In the genomic region with DNA sequence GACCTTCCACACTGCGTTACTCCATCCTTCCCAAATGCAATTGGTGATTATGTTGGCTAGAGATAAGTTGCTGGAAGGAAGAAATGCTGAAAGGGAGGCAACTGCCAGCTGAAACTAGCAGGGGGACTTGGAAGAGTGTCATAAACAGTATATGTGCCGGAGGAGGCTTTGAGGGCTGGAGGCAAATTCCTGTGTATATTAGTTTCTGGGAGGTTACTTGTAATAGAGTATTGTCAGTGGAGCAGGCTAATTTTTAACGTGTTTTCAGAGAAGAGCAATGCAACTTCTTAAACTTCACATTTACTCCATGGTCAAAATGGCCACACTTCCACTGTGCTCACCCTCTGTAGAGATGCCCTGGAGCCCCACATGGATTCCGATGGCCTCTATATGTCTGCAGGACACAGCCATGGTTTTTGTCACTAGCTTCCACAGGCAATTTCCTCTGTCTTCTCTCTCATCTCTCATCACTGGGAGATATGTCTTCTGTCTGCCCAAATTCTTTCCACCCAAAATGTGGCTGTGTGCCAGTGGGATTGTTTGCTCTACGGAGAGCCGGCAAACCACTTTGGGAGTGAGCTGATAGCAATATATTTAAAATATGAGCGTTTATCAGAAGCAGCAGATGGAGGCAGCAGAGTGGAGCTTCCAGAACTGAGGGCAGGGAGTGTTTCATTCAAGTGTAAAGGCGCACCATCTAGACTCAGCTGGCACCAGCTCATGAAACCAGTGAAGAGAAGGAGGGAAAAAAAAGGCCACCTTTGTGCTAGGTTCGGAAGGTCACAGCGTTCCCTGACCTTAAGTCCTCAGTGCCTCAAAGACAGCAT, we compare ENCODE assay signal across 1 cellular context.
TF ChIP-seq lines count a peak whose summit lies in the region.

No MANE protein-coding gene starts in this region.

TF ChIP-seq in GM23338, 12 proteins besides CTCF, POLR2A, EP300 and RAD21 (continued from another document):
- TF ChIP-seq, protein P1, sequence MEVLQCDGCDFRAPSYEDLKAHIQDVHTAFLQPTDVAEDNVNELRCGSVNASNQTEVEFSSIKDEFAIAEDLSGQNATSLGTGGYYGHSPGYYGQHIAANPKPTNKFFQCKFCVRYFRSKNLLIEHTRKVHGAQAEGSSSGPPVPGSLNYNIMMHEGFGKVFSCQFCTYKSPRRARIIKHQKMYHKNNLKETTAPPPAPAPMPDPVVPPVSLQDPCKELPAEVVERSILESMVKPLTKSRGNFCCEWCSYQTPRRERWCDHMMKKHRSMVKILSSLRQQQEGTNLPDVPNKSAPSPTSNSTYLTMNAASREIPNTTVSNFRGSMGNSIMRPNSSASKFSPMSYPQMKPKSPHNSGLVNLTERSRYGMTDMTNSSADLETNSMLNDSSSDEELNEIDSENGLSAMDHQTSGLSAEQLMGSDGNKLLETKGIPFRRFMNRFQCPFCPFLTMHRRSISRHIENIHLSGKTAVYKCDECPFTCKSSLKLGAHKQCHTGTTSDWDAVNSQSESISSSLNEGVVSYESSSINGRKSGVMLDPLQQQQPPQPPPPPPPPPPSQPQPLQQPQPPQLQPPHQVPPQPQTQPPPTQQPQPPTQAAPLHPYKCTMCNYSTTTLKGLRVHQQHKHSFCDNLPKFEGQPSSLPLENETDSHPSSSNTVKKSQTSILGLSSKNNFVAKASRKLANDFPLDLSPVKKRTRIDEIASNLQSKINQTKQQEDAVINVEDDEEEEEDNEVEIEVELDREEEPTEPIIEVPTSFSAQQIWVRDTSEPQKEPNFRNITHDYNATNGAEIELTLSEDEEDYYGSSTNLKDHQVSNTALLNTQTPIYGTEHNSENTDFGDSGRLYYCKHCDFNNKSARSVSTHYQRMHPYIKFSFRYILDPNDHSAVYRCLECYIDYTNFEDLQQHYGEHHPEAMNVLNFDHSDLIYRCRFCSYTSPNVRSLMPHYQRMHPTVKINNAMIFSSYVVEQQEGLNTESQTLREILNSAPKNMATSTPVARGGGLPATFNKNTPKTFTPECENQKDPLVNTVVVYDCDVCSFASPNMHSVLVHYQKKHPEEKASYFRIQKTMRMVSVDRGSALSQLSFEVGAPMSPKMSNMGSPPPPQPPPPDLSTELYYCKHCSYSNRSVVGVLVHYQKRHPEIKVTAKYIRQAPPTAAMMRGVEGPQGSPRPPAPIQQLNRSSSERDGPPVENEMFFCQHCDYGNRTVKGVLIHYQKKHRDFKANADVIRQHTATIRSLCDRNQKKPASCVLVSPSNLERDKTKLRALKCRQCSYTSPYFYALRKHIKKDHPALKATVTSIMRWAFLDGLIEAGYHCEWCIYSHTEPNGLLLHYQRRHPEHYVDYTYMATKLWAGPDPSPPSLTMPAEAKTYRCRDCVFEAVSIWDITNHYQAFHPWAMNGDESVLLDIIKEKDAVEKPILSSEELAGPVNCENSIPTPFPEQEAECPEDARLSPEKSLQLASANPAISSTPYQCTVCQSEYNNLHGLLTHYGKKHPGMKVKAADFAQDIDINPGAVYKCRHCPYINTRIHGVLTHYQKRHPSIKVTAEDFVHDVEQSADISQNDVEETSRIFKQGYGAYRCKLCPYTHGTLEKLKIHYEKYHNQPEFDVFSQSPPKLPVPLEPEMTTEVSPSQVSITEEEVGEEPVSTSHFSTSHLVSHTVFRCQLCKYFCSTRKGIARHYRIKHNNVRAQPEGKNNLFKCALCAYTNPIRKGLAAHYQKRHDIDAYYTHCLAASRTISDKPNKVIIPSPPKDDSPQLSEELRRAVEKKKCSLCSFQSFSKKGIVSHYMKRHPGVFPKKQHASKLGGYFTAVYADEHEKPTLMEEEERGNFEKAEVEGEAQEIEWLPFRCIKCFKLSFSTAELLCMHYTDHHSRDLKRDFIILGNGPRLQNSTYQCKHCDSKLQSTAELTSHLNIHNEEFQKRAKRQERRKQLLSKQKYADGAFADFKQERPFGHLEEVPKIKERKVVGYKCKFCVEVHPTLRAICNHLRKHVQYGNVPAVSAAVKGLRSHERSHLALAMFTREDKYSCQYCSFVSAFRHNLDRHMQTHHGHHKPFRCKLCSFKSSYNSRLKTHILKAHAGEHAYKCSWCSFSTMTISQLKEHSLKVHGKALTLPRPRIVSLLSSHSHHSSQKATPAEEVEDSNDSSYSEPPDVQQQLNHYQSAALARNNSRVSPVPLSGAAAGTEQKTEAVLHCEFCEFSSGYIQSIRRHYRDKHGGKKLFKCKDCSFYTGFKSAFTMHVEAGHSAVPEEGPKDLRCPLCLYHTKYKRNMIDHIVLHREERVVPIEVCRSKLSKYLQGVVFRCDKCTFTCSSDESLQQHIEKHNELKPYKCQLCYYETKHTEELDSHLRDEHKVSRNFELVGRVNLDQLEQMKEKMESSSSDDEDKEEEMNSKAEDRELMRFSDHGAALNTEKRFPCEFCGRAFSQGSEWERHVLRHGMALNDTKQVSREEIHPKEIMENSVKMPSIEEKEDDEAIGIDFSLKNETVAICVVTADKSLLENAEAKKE (CRISPR knock-in tag; IDR thresholded peaks at IDR 0.05) = no peak
- TF ChIP-seq ZNF114 (CRISPR knock-in tag; IDR thresholded peaks at IDR 0.05) (no peak), JUNB (IDR thresholded peaks at IDR 0.05; ENCODE audit: unreplicated experiment) (no peak), EZH2 (IDR thresholded peaks at IDR 0.05; ENCODE audit: low read depth, unreplicated experiment) (no peak), CREB1 (CRISPR knock-in tag; IDR thresholded peaks at IDR 0.05; ENCODE audit: low read depth) (no peak), STAT1 (IDR thresholded peaks at IDR 0.05; ENCODE audit: unreplicated experiment) (no peak), POLR2AphosphoS5 (IDR thresholded peaks at IDR 0.05; ENCODE audit: low read depth) (no peak), NANOG (IDR thresholded peaks at IDR 0.05; ENCODE audit: borderline replicate concordance) (no peak)
- TF ChIP-seq, protein P2, sequence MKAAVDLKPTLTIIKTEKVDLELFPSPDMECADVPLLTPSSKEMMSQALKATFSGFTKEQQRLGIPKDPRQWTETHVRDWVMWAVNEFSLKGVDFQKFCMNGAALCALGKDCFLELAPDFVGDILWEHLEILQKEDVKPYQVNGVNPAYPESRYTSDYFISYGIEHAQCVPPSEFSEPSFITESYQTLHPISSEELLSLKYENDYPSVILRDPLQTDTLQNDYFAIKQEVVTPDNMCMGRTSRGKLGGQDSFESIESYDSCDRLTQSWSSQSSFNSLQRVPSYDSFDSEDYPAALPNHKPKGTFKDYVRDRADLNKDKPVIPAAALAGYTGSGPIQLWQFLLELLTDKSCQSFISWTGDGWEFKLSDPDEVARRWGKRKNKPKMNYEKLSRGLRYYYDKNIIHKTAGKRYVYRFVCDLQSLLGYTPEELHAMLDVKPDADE (IDR thresholded peaks at IDR 0.05) = no peak
